1 cellular context compared by ENCODE assay signal in genomic region chr1:27444632-27445031, GRCh38.
TF ChIP-seq lines count a peak whose summit lies in the region.

No MANE protein-coding gene starts in this region.

TF ChIP-seq in IMR-90, 13 proteins besides CTCF, POLR2A, EP300 and RAD21 (continued from another document):
- TF ChIP-seq SMC3 (IDR thresholded peaks at IDR 0.05; ENCODE audit: low read depth, low read length) (no peak), RCOR1 (IDR thresholded peaks at IDR 0.05; ENCODE audit: insufficient replicate concordance, low read length) (no peak), MXI1 (IDR thresholded peaks at IDR 0.05; ENCODE audit: borderline replicate concordance, low read depth, low read length) (no peak), NFE2L2 (IDR thresholded peaks at IDR 0.05; ENCODE audit: low read depth, low read length) (no peak), BHLHE40 (IDR thresholded peaks at IDR 0.05; ENCODE audit: low read depth, low read length) (no peak), CHD1 (IDR thresholded peaks at IDR 0.05; ENCODE audit: low read depth, low read length) (no peak), FOS (IDR thresholded peaks at IDR 0.05; ENCODE audit: low read depth, low read length) (no peak), USF2 (IDR thresholded peaks at IDR 0.05; ENCODE audit: low read depth, low read length) (no peak), CEBPB (IDR thresholded peaks at IDR 0.05; ENCODE audit: low read depth, low read length) (no peak), MAFK (IDR thresholded peaks at IDR 0.05; ENCODE audit: low read depth, low read length) (no peak)
